8 cellular contexts compared by ENCODE assay signal in genomic region chrX:123731258-123731986, GRCh38. TPM values are rescaled to one million over a fixed set of nuclear protein-coding genes. Genes with fewer than 3 reads are reported as not detected.
DNase-seq lines count a peak whose midpoint lies in the region; ATAC-seq and TF ChIP-seq lines count a peak whose summit lies in the region.

No MANE protein-coding gene starts in this region.

- H3K4me3 Mint-ChIP-seq in Calu3 (ENCODE audit: low read depth, unreplicated experiment), result peak overlapping the region; percentile 92
- H3K4me3 Mint-ChIP-seq in activated naive CD8-positive, alpha-beta T cell, result peak overlapping the region; percentile 95

- BruUV-seq in Calu3 (replicated peaks; lab: Mats Ljungman, UMichigan), result no TSS peak

- H3K27ac Mint-ChIP-seq in Calu3 (ENCODE audit: unreplicated experiment), result peak overlapping the region; percentile 96
- H3K27ac Mint-ChIP-seq in activated naive CD8-positive, alpha-beta T cell, result peak overlapping the region; percentile 89

- peaks cover 19% of the 10 kb centered on the region for H3K36me3 Mint-ChIP-seq in Calu3 (ENCODE audit: insufficient read depth, unreplicated experiment)
- H3K36me3 Mint-ChIP-seq in activated naive CD8-positive, alpha-beta T cell, result no peaks in the 10 kb centered on the region

- intact Hi-C loops in Calu3 (cut with micrococcal nuclease; ENCODE audit: unreplicated experiment), result no loop called here

- CTCF ChIA-PET in Calu3 (lab: Charles Lee), result interaction anchor here (0.6 to 1.1 kb wide), 5 partner anchors 11 to 49 kb away, joined by 3 to 4 read pairs (median 4); no protein-coding TSS in a partner anchor

- no peak for ATAC-seq in GM21367 (IDR thresholded peaks at IDR 0.05; ENCODE audit: unreplicated experiment)

- no peaks in the 10 kb centered on the region for H3K9me3 Mint-ChIP-seq in Calu3 (ENCODE audit: low read depth, unreplicated experiment)
- H3K9me3 Mint-ChIP-seq in activated naive CD8-positive, alpha-beta T cell (ENCODE audit: low read depth), result no peaks in the 10 kb centered on the region

- TF ChIP-seq CTCF in Calu3 (IDR thresholded peaks at IDR 0.05; ENCODE audit: unreplicated experiment), result no peak

- no peaks in the 10 kb centered on the region for H3K4me1 Mint-ChIP-seq in Calu3 (ENCODE audit: low read depth, unreplicated experiment)
- peaks cover 38% of the 10 kb centered on the region for H3K4me1 Mint-ChIP-seq in activated naive CD8-positive, alpha-beta T cell (ENCODE audit: low read depth)

- no peak for DNase-seq in Calu3
- DNase-seq in LHCN-M2 (ENCODE audit: low read depth), result peak; percentile 9
- peak; percentile 5 for DNase-seq in iPS-NIHi11 (ENCODE audit: low spot score)
- peak; percentile 12 for DNase-seq in stimulated activated CD4-positive, alpha-beta T cell treated with anti-CD3 and anti-CD28 coated beads, Interleukin-4, amount 100 ng/mL, for 24 hours
- DNase-seq in NCI-H1092 treated with DMSO at 0.1 percent for 48 hours (lab: John Stamatoyannopoulos, UW), result no peak
- DNase-seq in NCI-H2196 (lab: John Stamatoyannopoulos, UW; ENCODE audit: unreplicated experiment), result no peak

- no peaks in the 10 kb centered on the region for H3K27me3 Mint-ChIP-seq in Calu3 (ENCODE audit: unreplicated experiment)
- H3K27me3 Mint-ChIP-seq in activated naive CD8-positive, alpha-beta T cell, result no peaks in the 10 kb centered on the region

RNA-seq across cellular contexts. Expression of gene THOC2, which starts 1.4 kb away (rescaled TPM):
- total RNA-seq in Calu3 (2022), result 107 and 112 TPM in 2 replicates
- 51.2 and 57.0 TPM in 2 replicates for total RNA-seq in LHCN-M2 (2014; rRNA removed)
- polyA plus RNA-seq in LHCN-M2 (2012), result 13.6 TPM

Comparison
In these comparisons a context has a peak if more than half of its experiments do, and no peak if none do; other contexts are left out.
1. DNase-seq: peak in LHCN-M2 (single experiment), iPS-NIHi11 (single experiment) and stimulated activated CD4-positive, alpha-beta T cell treated with anti-CD3 and anti-CD28 coated beads, Interleukin-4, amount 100 ng/mL, for 24 hours (single experiment); none in Calu3 (single experiment), NCI-H1092 treated with DMSO at 0.1 percent for 48 hours (single experiment) and NCI-H2196 (single experiment).